In genomic region chr15:74196175-74196574, GRCh38 we compare ENCODE assay signal across 10 cellular contexts. TPM values are rescaled to one million over a fixed set of nuclear protein-coding genes. Genes with fewer than 3 reads are reported as not detected.
A peak's percentile ranks its signal among the peaks of the same experiment; 100 is the strongest.
DNase-seq lines count a peak whose midpoint lies in the region; ATAC-seq and TF ChIP-seq lines count a peak whose summit lies in the region.
"Had no signal": no experiment of that assay in that cellular context is flagged by ENCODE, and none has a peak within 500 bp of the region (broad histone marks: within the 10 kb centered on the region; RNA-seq: fewer than 3 reads in every experiment).

No MANE protein-coding gene starts in this region.

- H3K9me3 ChIP-seq in left ventricle myocardium inferior (replicated peaks) (no peaks in the 10 kb centered on the region), upper lobe of right lung (no peaks in the 10 kb centered on the region)

- H3K27ac ChIP-seq in left ventricle myocardium inferior (replicated peaks) (no peak overlapping the region), upper lobe of right lung (no peak overlapping the region)

- intact Hi-C loops in left ventricle myocardium inferior (cut with micrococcal nuclease), result no loop called here
- intact Hi-C loops in upper lobe of right lung (cut with DNase I), result no loop called here

- no peak for TF ChIP-seq CTCF in left ventricle myocardium inferior (IDR thresholded peaks at IDR 0.05; ENCODE audit: borderline replicate concordance)
- TF ChIP-seq CTCF in upper lobe of right lung (IDR thresholded peaks at IDR 0.05), result no peak

- DNase-seq in NCI-H2029 (lab: John Stamatoyannopoulos, UW) (peak; percentile 37), NCI-H2029 treated with DMSO at 0.1 percent for 48 hours (lab: John Stamatoyannopoulos, UW) (no peak), SW480 (ENCODE audit: low spot score) (peak; percentile 81), left ventricle myocardium inferior (peak; percentile 53), upper lobe of right lung (no peak)
- DNase-seq: NCI-H510A treated with DMSO at 0.1 percent for 48 hours had no signal

- H3K4me1 ChIP-seq in left ventricle myocardium inferior (peaks cover 38% of the 10 kb centered on the region), upper lobe of right lung (peaks cover 21% of the 10 kb centered on the region)

- H3K4me3 ChIP-seq in left ventricle myocardium inferior (no peak overlapping the region), upper lobe of right lung (no peak overlapping the region)

- ATAC-seq in upper lobe of right lung (peak; percentile 68), HG02870 (IDR thresholded peaks at IDR 0.05; ENCODE audit: unreplicated experiment) (no peak), HG03039 (IDR thresholded peaks at IDR 0.05; ENCODE audit: unreplicated experiment) (no peak), GM21717 (IDR thresholded peaks at IDR 0.05; ENCODE audit: unreplicated experiment) (no peak)

- H3K27me3 ChIP-seq in left ventricle myocardium inferior (ENCODE audit: low read depth), result no peaks in the 10 kb centered on the region
- no peaks in the 10 kb centered on the region for H3K27me3 ChIP-seq in upper lobe of right lung

- H3K36me3 ChIP-seq in left ventricle myocardium inferior (no peaks in the 10 kb centered on the region), upper lobe of right lung (no peaks in the 10 kb centered on the region)

RNA-seq across cellular contexts. Expression of gene STRA6, which starts 6.4 kb away (rescaled TPM):
- total RNA-seq in left ventricle myocardium inferior (not detected), upper lobe of right lung (not detected)
- total RNA-seq: mononuclear cell had no signal

RNA-seq across cellular contexts. Expression of gene ISLR, which starts 22.7 kb away (rescaled TPM):
- total RNA-seq in left ventricle myocardium inferior (12.7 TPM), upper lobe of right lung (40.6 TPM)
- total RNA-seq: mononuclear cell had no signal

RNA-seq across cellular contexts. Expression of gene CCDC33, which starts 40.0 kb away (rescaled TPM):
- total RNA-seq in left ventricle myocardium inferior, result 0.11 TPM
- total RNA-seq in upper lobe of right lung, result not detected
- total RNA-seq: mononuclear cell had no signal

Comparison
In these comparisons a context has a peak if more than half of its experiments do, and no peak if none do; other contexts are left out.
1. DNase-seq: peak in NCI-H2029 (single experiment), SW480 (single experiment) and left ventricle myocardium inferior (single experiment); none in NCI-H2029 treated with DMSO at 0.1 percent for 48 hours (single experiment) and upper lobe of right lung (single experiment).